ENCODE assay signal across 8 cellular contexts in genomic region chr12:112380663-112381420, GRCh38.
DNase-seq lines count a peak whose midpoint lies in the region; ATAC-seq and TF ChIP-seq lines count a peak whose summit lies in the region.

No MANE protein-coding gene starts in this region.

- peak overlapping the region; percentile 79 for H3K4me3 ChIP-seq in WI38 (ENCODE audit: low read depth, low read length)

- peak overlapping the region; percentile 81; the same call in 1 of the 2 replicates for H3K27ac ChIP-seq in 22Rv1

- ATAC-seq in GM18907 (IDR thresholded peaks at IDR 0.05; ENCODE audit: unreplicated experiment) (peak; percentile 10), GM18498 (IDR thresholded peaks at IDR 0.05; ENCODE audit: unreplicated experiment) (no peak)

- peak; percentile 15 for DNase-seq in foreskin melanocyte
- peak; percentile 29 for DNase-seq in pons (ENCODE audit: low spot score)
- DNase-seq in SKM-1 treated with dmso at 0.1 percent for 144 hours (lab: John Stamatoyannopoulos, UW; ENCODE audit: unreplicated experiment), result no peak
- no peak for DNase-seq in stimulated activated CD4-positive, alpha-beta T cell treated with anti-CD3 and anti-CD28 coated beads, Interleukin-12 subunit alpha, Interleukin-12 subunit beta, amount 100 ng/mL, for 4 hours

- TF ChIP-seq CTCF in 22Rv1 (IDR thresholded peaks at IDR 0.05) (no peak), WI38 (IDR thresholded peaks at IDR 0.05; ENCODE audit: low read depth, low read length) (no peak)

Comparison
In these comparisons a context has a peak if more than half of its experiments do, and no peak if none do; other contexts are left out.
1. DNase-seq: peak in foreskin melanocyte (single experiment) and pons (single experiment); none in SKM-1 treated with dmso at 0.1 percent for 144 hours (single experiment) and stimulated activated CD4-positive, alpha-beta T cell treated with anti-CD3 and anti-CD28 coated beads, Interleukin-12 subunit alpha, Interleukin-12 subunit beta, amount 100 ng/mL, for 4 hours (single experiment).